ENCODE assay signal across 1 cellular context in genomic region chr17:18187226-18187625, GRCh38.
TF ChIP-seq lines count a peak whose summit lies in the region.

No MANE protein-coding gene starts in this region.

TF ChIP-seq in H1, 55 proteins besides CTCF, POLR2A, EP300 and RAD21:
- TF ChIP-seq CREB1 (IDR thresholded peaks at IDR 0.05): no peak
- TF ChIP-seq SP1 (IDR thresholded peaks at IDR 0.05; ENCODE audit: low read depth, low read length): no peak
- no peak for TF ChIP-seq TEAD4 (IDR thresholded peaks at IDR 0.05; ENCODE audit: low read depth, low read length)
- TF ChIP-seq TAF1 (IDR thresholded peaks at IDR 0.05; ENCODE audit: low read depth, low read length): no peak
- TF ChIP-seq SAP30 (IDR thresholded peaks at IDR 0.05; ENCODE audit: insufficient read depth, insufficient replicate concordance, low read length): no peak
- no peak for TF ChIP-seq RXRA (IDR thresholded peaks at IDR 0.05; ENCODE audit: insufficient read depth, low read depth, low read length)
- TF ChIP-seq CBX8 (IDR thresholded peaks at IDR 0.05; ENCODE audit: borderline replicate concordance, low read depth, low read length): no peak
- TF ChIP-seq BRCA1 (IDR thresholded peaks at IDR 0.05; ENCODE audit: low read depth, low read length): no peak
- TF ChIP-seq TBP (IDR thresholded peaks at IDR 0.05; ENCODE audit: low read depth, low read length): no peak
- TF ChIP-seq POLR2AphosphoS5 (IDR thresholded peaks at IDR 0.05; ENCODE audit: low read depth, low read length): no peak
- no peak for TF ChIP-seq HDAC2 (IDR thresholded peaks at IDR 0.05; ENCODE audit: borderline replicate concordance in 1 of 2, low read depth in 2 of 2, low read length in 2 of 2)
- TF ChIP-seq JUND (IDR thresholded peaks at IDR 0.05; ENCODE audit: low read length): no peak
- TF ChIP-seq ASH2L (IDR thresholded peaks at IDR 0.05; ENCODE audit: low read length): no peak
- no peak for TF ChIP-seq SIX5 (IDR thresholded peaks at IDR 0.05; ENCODE audit: low read depth, low read length)
- no peak for TF ChIP-seq CHD1 (IDR thresholded peaks at IDR 0.05; ENCODE audit: low read depth, low read length)
- TF ChIP-seq BACH1 (IDR thresholded peaks at IDR 0.05; ENCODE audit: low read length): no peak
- TF ChIP-seq RBBP5 (IDR thresholded peaks at IDR 0.05; ENCODE audit: borderline replicate concordance, low read depth, low read length): no peak
TF ChIP-seq in H1: peak in this region for 0.
